In the genomic region with DNA sequence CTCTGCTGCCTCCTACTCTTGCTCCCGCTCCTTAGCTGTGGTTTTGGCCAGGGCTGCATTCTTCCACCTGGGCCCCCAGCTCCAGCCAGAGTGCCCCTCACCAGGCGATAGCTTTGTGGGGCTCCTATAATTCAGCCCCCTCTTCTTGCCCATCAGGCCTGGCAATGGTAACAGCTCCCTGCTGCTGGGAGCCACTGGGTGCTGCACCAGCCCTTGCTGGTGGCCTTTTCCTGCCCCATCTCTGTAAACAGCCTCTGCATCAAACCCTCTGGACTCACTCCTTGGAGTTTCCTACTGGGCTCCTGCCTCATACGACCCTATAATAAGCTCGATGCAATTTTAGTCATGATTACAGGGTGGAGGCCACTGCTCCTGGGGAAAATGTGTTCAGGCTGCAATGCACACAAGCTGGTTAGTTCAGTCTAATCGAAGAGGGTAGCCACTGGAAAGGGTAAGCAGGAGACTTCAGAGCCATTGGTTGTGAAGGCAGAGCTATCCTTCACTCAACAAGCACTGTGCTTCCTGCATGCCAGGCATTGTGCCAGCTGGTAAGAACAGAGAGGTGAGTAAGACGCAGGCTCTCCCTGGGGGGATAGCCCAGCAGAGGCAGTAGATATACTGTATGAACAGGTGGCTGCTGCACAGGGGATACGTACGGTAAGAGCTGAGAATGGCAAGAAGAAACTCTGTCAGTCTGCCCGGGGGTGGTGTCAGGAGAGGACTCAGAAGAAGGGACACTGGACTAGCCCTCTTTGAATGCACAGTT, we compare ENCODE assay signal across 11 cellular contexts. TPM values are rescaled to one million over a fixed set of nuclear protein-coding genes. Genes with fewer than 3 reads are reported as not detected.
DNase-seq lines count a peak whose midpoint lies in the region; ATAC-seq and TF ChIP-seq lines count a peak whose summit lies in the region.
"Had no signal": no experiment of that assay in that cellular context is flagged by ENCODE, and none has a peak within 500 bp of the region (broad histone marks: within the 10 kb centered on the region; RNA-seq: fewer than 3 reads in every experiment).

No MANE protein-coding gene starts in this region.

- no peak overlapping the region for H2AFZ ChIP-seq in PC-3 (ENCODE audit: low read length)

- H3K36me3 ChIP-seq in PC-3 (ENCODE audit: low read depth, low read length), result no peaks in the 10 kb centered on the region
- H3K36me3 ChIP-seq: neutrophil had no signal

- H3K27me3 ChIP-seq in PC-3 (ENCODE audit: low read length), result no peaks in the 10 kb centered on the region

- H3K79me2 ChIP-seq in PC-3 (ENCODE audit: low read length), result no peaks in the 10 kb centered on the region

- peaks cover 31% of the 10 kb centered on the region for H3K4me1 ChIP-seq in PC-3 (ENCODE audit: insufficient read depth, low read length)

- H3K9me3 Mint-ChIP-seq in WTC11, result peaks cover 16% of the 10 kb centered on the region

- DNase-seq in Daoy (ENCODE audit: low read depth), result peak; percentile 85
- peak; percentile 87 for DNase-seq in PC-3
- DNase-seq in epithelial cell of prostate (ENCODE audit: low read depth, low spot score), result peak; percentile 75
- peak; percentile 44 for DNase-seq in pulmonary artery endothelial cell (ENCODE audit: low read depth, low spot score)
- DNase-seq in NOMO-1 treated with DMSO at 0.1 percent for 48 hours (lab: John Stamatoyannopoulos, UW; ENCODE audit: unreplicated experiment), result no peak
- DNase-seq in nucleus accumbens (lab: John Stamatoyannopoulos, UW), result no peak
- no peak for DNase-seq in WTC11 (ENCODE audit: low spot score)
- DNase-seq: activated effector memory CD4-positive, alpha-beta T cell treated with Interleukin-2 at 50 U/mL for 16 hours had no signal

- no peaks in the 10 kb centered on the region for H3K9me3 ChIP-seq in PC-3 (ENCODE audit: low read length)
- H3K9me3 ChIP-seq: neutrophil had no signal

- BruUV-seq in PC-3 (replicated peaks; lab: Mats Ljungman, UMichigan), result no TSS peak

- H3K27me3 Mint-ChIP-seq in WTC11 (ENCODE audit: low read depth), result no peaks in the 10 kb centered on the region

- H4K20me1 ChIP-seq in PC-3 (ENCODE audit: low read length), result no peaks in the 10 kb centered on the region

- peaks cover 40% of the 10 kb centered on the region for H3K4me1 Mint-ChIP-seq in WTC11

- H3K9ac ChIP-seq in PC-3 (ENCODE audit: low read length), result no peak overlapping the region

- no peak overlapping the region for H3K4me3 ChIP-seq in PC-3 (ENCODE audit: low read length)

- H3K27ac ChIP-seq in PC-3 (ENCODE audit: low read length) (peak overlapping the region; percentile 37), epithelial cell of prostate (no peak overlapping the region)
- H3K27ac ChIP-seq: neutrophil, VCaP had no signal

- no peak overlapping the region for H3K4me3 Mint-ChIP-seq in WTC11

- POLR2A ChIA-PET in PC-3 (lab: Charles Lee; ENCODE audit: unreplicated experiment) (no interaction called here), WTC11 (lab: Charles Lee) (no interaction called here)

- no peak for TF ChIP-seq CTCF in PC-3 (conservative IDR thresholded peaks at IDR 0.05; ENCODE audit: low read depth, low read length)
- no peak for TF ChIP-seq CTCF in WTC11 (IDR thresholded peaks at IDR 0.05)

- no peaks in the 10 kb centered on the region for H3K9me2 ChIP-seq in PC-3 (replicated peaks; ENCODE audit: low read length)

- intact Hi-C loops in PC-3 (cut with micrococcal nuclease), result no loop called here

- peaks cover 15% of the 10 kb centered on the region for H3K36me3 Mint-ChIP-seq in WTC11

- ATAC-seq in PC-3 (peak; percentile 53; the same call in 1 of the 2 replicates), GM18502 (IDR thresholded peaks at IDR 0.05; ENCODE audit: poor library complexity, unreplicated experiment) (no peak), WTC11 (no peak)

- H3K4me2 ChIP-seq in PC-3 (ENCODE audit: low read length), result peak overlapping the region; percentile 12; the same call in 1 of the 2 replicates

- CTCF ChIA-PET in PC-3 (lab: Charles Lee), result no interaction called here
- CTCF ChIA-PET in WTC11 (lab: Charles Lee), result interaction anchor here (1.1 to 1.4 kb wide), 2 partner anchors 52 to 66 kb away, joined by 3 read pairs; no protein-coding TSS in a partner anchor

- H3K27ac Mint-ChIP-seq in WTC11, result no peak overlapping the region; the same call in 1 of the 2 replicates

- no peaks in the 10 kb centered on the region for H3F3A ChIP-seq in PC-3 (ENCODE audit: low read length, unreplicated experiment)

TF ChIP-seq in WTC11, 78 proteins besides CTCF, POLR2A, EP300 and RAD21:
- TF ChIP-seq SP1 (CRISPR knock-in tag; conservative IDR thresholded peaks at IDR 0.05) (no peak), ETV6 (CRISPR knock-in tag; IDR thresholded peaks at IDR 0.05) (no peak), STAT6 (CRISPR knock-in tag; conservative IDR thresholded peaks at IDR 0.05; ENCODE audit: low read depth) (no peak)

RNA-seq across cellular contexts. Expression of gene CLMN, which starts 24.7 kb away (rescaled TPM):
- 3.5 and 4.2 TPM in 2 replicates for total RNA-seq in Daoy (2014; rRNA removed; shearing (Covaris generic))
- total RNA-seq in PC-3 (2014; rRNA removed) (3.5 and 3.7 TPM in 2 replicates), pulmonary artery endothelial cell (3.6 and 4.8 TPM in 2 replicates), WTC11 (2021) (10.4 to 12.2 TPM (median 10.8 TPM) in 3 replicates)

Comparison
In these comparisons a context has a peak if more than half of its experiments do, and no peak if none do; other contexts are left out.
1. DNase-seq: peak in Daoy (single experiment), PC-3 (single experiment), epithelial cell of prostate (single experiment) and pulmonary artery endothelial cell (single experiment); none in NOMO-1 treated with DMSO at 0.1 percent for 48 hours (single experiment), nucleus accumbens (0 of 56) and WTC11 (single experiment).